Comparison of ENCODE assay signal across 8 cellular contexts in the genomic region with DNA sequence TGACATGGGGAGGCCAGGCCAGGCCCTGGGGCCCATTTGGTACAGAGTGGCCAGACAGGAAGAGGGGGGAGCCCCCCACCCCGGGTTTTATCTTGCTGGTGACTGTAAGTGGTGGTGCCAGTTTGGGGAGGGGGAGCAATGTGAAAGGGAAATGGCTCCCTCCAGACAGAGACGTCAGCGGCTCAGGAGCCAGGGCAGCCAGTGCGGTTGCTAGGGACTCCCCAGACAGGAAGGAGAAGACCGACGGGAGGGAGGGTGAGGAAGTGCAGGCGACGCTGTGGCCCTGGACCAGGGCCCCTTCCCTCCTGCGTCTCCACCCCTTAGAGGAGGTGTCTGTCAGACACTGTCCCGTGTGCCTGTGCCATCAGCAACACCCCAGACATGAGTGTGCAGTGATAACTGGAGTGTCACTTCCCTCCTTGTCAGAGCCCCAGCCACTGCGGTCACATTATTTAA. TPM values are rescaled to one million over a fixed set of nuclear protein-coding genes. Genes with fewer than 3 reads are reported as not detected.
A peak's percentile ranks its signal among the peaks of the same experiment; 100 is the strongest.
DNase-seq lines count a peak whose midpoint lies in the region; ATAC-seq and TF ChIP-seq lines count a peak whose summit lies in the region.

No MANE protein-coding gene starts in this region.

- CTCF ChIA-PET in activated CD4-positive, alpha-beta memory T cell treated with anti-CD3 and anti-CD28 coated beads, Interleukin-2, amount 10 ng/mL, durations not matched to agents 7 days and 5 days (lab: Charles Lee): interaction anchor here (1.0 kb wide), 1 partner anchor 43 kb away, joined by 4 read pairs; no protein-coding TSS in a partner anchor

- H3K4me3 Mint-ChIP-seq in activated CD4-positive, alpha-beta memory T cell treated with anti-CD3 and anti-CD28 coated beads, Interleukin-2, amount 10 ng/mL, durations not matched to agents 7 days and 5 days: peak overlapping the region; percentile 6

- peak overlapping the region; percentile 59 for H3K27ac Mint-ChIP-seq in activated CD4-positive, alpha-beta memory T cell treated with anti-CD3 and anti-CD28 coated beads, Interleukin-2, amount 10 ng/mL, durations not matched to agents 7 days and 5 days

- H3K27me3 Mint-ChIP-seq in activated CD4-positive, alpha-beta memory T cell treated with anti-CD3 and anti-CD28 coated beads, Interleukin-2, amount 10 ng/mL, durations not matched to agents 7 days and 5 days: peaks cover 18% of the 10 kb centered on the region

- intact Hi-C loops in vagina (cut with DNase I): no loop called here

- no peaks in the 10 kb centered on the region for H3K79me2 ChIP-seq in parathyroid adenoma

- H3K27ac ChIP-seq in BLaER1: peak overlapping the region; percentile 69
- no peak overlapping the region for H3K27ac ChIP-seq in HUES64 (ENCODE audit: low read depth, low read length)
- H3K27ac ChIP-seq in parathyroid adenoma: peak overlapping the region; percentile 63
- peak overlapping the region; percentile 6 for H3K27ac ChIP-seq in vagina

- no peak for TF ChIP-seq CTCF in parathyroid adenoma (IDR thresholded peaks at IDR 0.05)
- TF ChIP-seq CTCF in vagina (IDR thresholded peaks at IDR 0.05): no peak

- H3K27me3 ChIP-seq in BLaER1 (peaks cover 3% of the 10 kb centered on the region; the same call in 1 of the 2 replicates), HUES64 (ENCODE audit: insufficient read depth, low read length) (peaks cover 17% of the 10 kb centered on the region), parathyroid adenoma (ENCODE audit: control insufficient read depth, insufficient read depth, low read length) (no peaks in the 10 kb centered on the region), vagina (no peaks in the 10 kb centered on the region)

- no peak for TF ChIP-seq POLR2A in vagina (IDR thresholded peaks at IDR 0.05)

- no peak overlapping the region for H2AFZ ChIP-seq in parathyroid adenoma

- no peaks in the 10 kb centered on the region for H3K9me3 Mint-ChIP-seq in activated CD4-positive, alpha-beta memory T cell treated with anti-CD3 and anti-CD28 coated beads, Interleukin-2, amount 10 ng/mL, durations not matched to agents 7 days and 5 days

- 23% methylated on average over 11 of the region's 11 CpGs for WGBS in HUES64

- H3K9ac ChIP-seq in BLaER1: peak overlapping the region; percentile 36; the same call in 1 of the 2 replicates
- H3K9ac ChIP-seq in HUES64 (ENCODE audit: low read depth, low read length): no peak overlapping the region
- no peak overlapping the region for H3K9ac ChIP-seq in parathyroid adenoma

- peak overlapping the region; percentile 86 for H3K4me2 ChIP-seq in BLaER1
- no peak overlapping the region for H3K4me2 ChIP-seq in parathyroid adenoma (ENCODE audit: low read length)

- no peaks in the 10 kb centered on the region for H3K36me3 Mint-ChIP-seq in activated CD4-positive, alpha-beta memory T cell treated with anti-CD3 and anti-CD28 coated beads, Interleukin-2, amount 10 ng/mL, durations not matched to agents 7 days and 5 days (ENCODE audit: low read depth)

- peaks cover 3% of the 10 kb centered on the region; the same call in 1 of the 2 replicates for H4K20me1 ChIP-seq in BLaER1

- ATAC-seq in GM21360 (IDR thresholded peaks at IDR 0.05; ENCODE audit: unreplicated experiment) (peak; percentile 87), esophagus mucosa (peak; percentile 73)

- peaks cover 51% of the 10 kb centered on the region for H3K4me1 ChIP-seq in BLaER1
- H3K4me1 ChIP-seq in HUES64 (ENCODE audit: insufficient read depth, low read length): peaks cover 18% of the 10 kb centered on the region
- peaks cover 5% of the 10 kb centered on the region for H3K4me1 ChIP-seq in parathyroid adenoma
- H3K4me1 ChIP-seq in vagina: peaks cover 24% of the 10 kb centered on the region

- H3K36me3 ChIP-seq in BLaER1 (no peaks in the 10 kb centered on the region), HUES64 (ENCODE audit: insufficient read depth, low read length) (no peaks in the 10 kb centered on the region), parathyroid adenoma (ENCODE audit: control insufficient read depth, insufficient read depth, low read length) (no peaks in the 10 kb centered on the region), vagina (no peaks in the 10 kb centered on the region)

- peak overlapping the region; percentile 20; the same call in 1 of the 2 replicates for H3K4me3 ChIP-seq in BLaER1
- peak overlapping the region; percentile 10; the same call in 1 of the 2 replicates for H3K4me3 ChIP-seq in HUES64 (ENCODE audit: low read length)
- H3K4me3 ChIP-seq in parathyroid adenoma (ENCODE audit: low read depth, low read length): no peak overlapping the region
- no peak overlapping the region for H3K4me3 ChIP-seq in vagina

- H3K4me1 Mint-ChIP-seq in activated CD4-positive, alpha-beta memory T cell treated with anti-CD3 and anti-CD28 coated beads, Interleukin-2, amount 10 ng/mL, durations not matched to agents 7 days and 5 days: peaks cover 23% of the 10 kb centered on the region

- H3K9me3 ChIP-seq in BLaER1 (no peaks in the 10 kb centered on the region), HUES64 (ENCODE audit: insufficient read depth, low read depth, low read length) (no peaks in the 10 kb centered on the region), parathyroid adenoma (ENCODE audit: control insufficient read depth, low read length) (no peaks in the 10 kb centered on the region), vagina (no peaks in the 10 kb centered on the region)

- POLR2A ChIA-PET in activated CD4-positive, alpha-beta memory T cell treated with anti-CD3 and anti-CD28 coated beads, Interleukin-2, amount 10 ng/mL, durations not matched to agents 7 days and 5 days (lab: Charles Lee): interaction anchor here (1.1 to 3.1 kb wide), 3 partner anchors 12 to 44 kb away, joined by 3 to 17 read pairs (median 6); partner anchors contain the start of gene ANGEL1

- DNase-seq in activated CD4-positive, alpha-beta memory T cell treated with anti-CD3 and anti-CD28 coated beads, Interleukin-2, amount 10 ng/mL, durations not matched to agents 7 days and 5 days: peak; percentile 83
- DNase-seq in vagina (ENCODE audit: extremely low spot score in 2 of 2) (no peak), AG08395 (ENCODE audit: low spot score) (no peak)

RNA-seq across cellular contexts. Expression of gene VASH1, which starts 7.0 kb away (rescaled TPM):
- 7.2 TPM for polyA plus RNA-seq in HUES64 (2013, experiment 1 of 2)
- polyA plus RNA-seq in HUES64 (2013, experiment 2 of 2): 13.4 TPM
- 1 to 10 TPM; 2.5 to 2.6 TPM for total RNA-seq in activated CD4-positive, alpha-beta memory T cell treated with anti-CD3 and anti-CD28 coated beads, Interleukin-2, amount 10 ng/mL, durations not matched to agents 7 days and 5 days
- 1.4 TPM for total RNA-seq in esophagus mucosa
- 6.1 TPM for total RNA-seq in vagina

RNA-seq across cellular contexts. Expression of gene ANGEL1, which starts 44.5 kb away (rescaled TPM):
- polyA plus RNA-seq in HUES64 (2013, experiment 1 of 2): 11.9 TPM
- polyA plus RNA-seq in HUES64 (2013, experiment 2 of 2): 12.9 TPM
- 10 to 100 TPM in 1 of 2 experiments, 1 to 10 TPM in 1; 9.9 to 11.0 TPM for total RNA-seq in activated CD4-positive, alpha-beta memory T cell treated with anti-CD3 and anti-CD28 coated beads, Interleukin-2, amount 10 ng/mL, durations not matched to agents 7 days and 5 days
- total RNA-seq in esophagus mucosa (9.3 TPM), vagina (13.0 TPM)

RNA-seq across cellular contexts. Expression of gene LRRC74A, which starts 58.0 kb away (rescaled TPM):
- polyA plus RNA-seq in HUES64 (2013, experiment 1 of 2): not detected
- not detected for polyA plus RNA-seq in HUES64 (2013, experiment 2 of 2)
- not detected for total RNA-seq in activated CD4-positive, alpha-beta memory T cell treated with anti-CD3 and anti-CD28 coated beads, Interleukin-2, amount 10 ng/mL, durations not matched to agents 7 days and 5 days
- total RNA-seq in esophagus mucosa (not detected), vagina (not detected)

Comparison
In these comparisons a context has a peak if more than half of its experiments do, and no peak if none do; other contexts are left out.
1. H3K4me3 ChIP-seq: peak in BLaER1 (single experiment) and HUES64 (single experiment); none in parathyroid adenoma (single experiment) and vagina (0 of 2).